In genomic region chr2:238038203-238038602, GRCh38 we compare ENCODE assay signal across 28 cellular contexts.
"Had no signal": no experiment of that assay in that cellular context is flagged by ENCODE, and none has a peak within 500 bp of the region (broad histone marks: within the 10 kb centered on the region; RNA-seq: fewer than 3 reads in every experiment).

No MANE protein-coding gene starts in this region.

- H3K4me1 Mint-ChIP-seq: endodermal cell, memory B cell had no signal

- H3K27ac Mint-ChIP-seq: dendritic cell treated with granulocyte-macrophage colony-stimulating factor and Interleukin-4, amounts not matched to agents 40 ng/mL and 50 ng/mL, for 4 days; effector memory CD8-positive, alpha-beta T cell; endodermal cell; memory B cell had no signal

- DNase-seq: colonic mucosa; cortex of kidney; effector CD8-positive, alpha-beta T cell; effector memory CD8-positive, alpha-beta T cell; endodermal cell; erythroblast; esophagus squamous epithelium; foreskin fibroblast; foreskin melanocyte; gastrocnemius medialis; glutamatergic neuron; heart right ventricle; hippocampal formation; kidney glomerular epithelial cell; left colon; left lung; left ventricle myocardium superior; mammary epithelial cell; mesendoderm; midbrain had no signal

- H3K27me3 Mint-ChIP-seq: dendritic cell treated with granulocyte-macrophage colony-stimulating factor and Interleukin-4, amounts not matched to agents 40 ng/mL and 50 ng/mL, for 4 days; effector memory CD8-positive, alpha-beta T cell; memory B cell had no signal

- H3K4me1 ChIP-seq: colonic mucosa, gastrocnemius medialis, left lung had no signal

- ATAC-seq: effector memory CD8-positive, alpha-beta T cell; esophagus mucosa; gastrocnemius medialis; heart right ventricle; left colon; left lung; left ventricle myocardium superior had no signal

- H3K27ac ChIP-seq: colonic mucosa, epithelial cell of prostate, esophagus squamous epithelium, gastrocnemius medialis, heart right ventricle, left lung had no signal

- FAIRE-seq: endometrium, islet of Langerhans, keratinocyte had no signal

- H3K27me3 ChIP-seq: colonic mucosa, esophagus squamous epithelium, gastrocnemius medialis, heart right ventricle, left lung had no signal

- H3K4me3 Mint-ChIP-seq: dendritic cell treated with granulocyte-macrophage colony-stimulating factor and Interleukin-4, amounts not matched to agents 40 ng/mL and 50 ng/mL, for 4 days; effector memory CD8-positive, alpha-beta T cell; endodermal cell; memory B cell had no signal

- H3K9me3 Mint-ChIP-seq: dendritic cell treated with granulocyte-macrophage colony-stimulating factor and Interleukin-4, amounts not matched to agents 40 ng/mL and 50 ng/mL, for 4 days; effector memory CD8-positive, alpha-beta T cell; endodermal cell; memory B cell had no signal

- H3K4me3 ChIP-seq: colonic mucosa, esophagus squamous epithelium, gastrocnemius medialis, heart right ventricle, left lung, lung had no signal

- H3K9me3 ChIP-seq: colonic mucosa, esophagus squamous epithelium, gastrocnemius medialis, heart right ventricle, left lung had no signal
